ENCODE assay signal across 18 cellular contexts in genomic region chr3:8318002-8318649, GRCh38.
A peak's percentile ranks its signal among the peaks of the same experiment; 100 is the strongest.
DNase-seq lines count a peak whose midpoint lies in the region; ATAC-seq, FAIRE-seq and TF ChIP-seq lines count a peak whose summit lies in the region.
"Had no signal": no experiment of that assay in that cellular context is flagged by ENCODE, and none has a peak within 500 bp of the region (broad histone marks: within the 10 kb centered on the region; RNA-seq: fewer than 3 reads in every experiment).

No MANE protein-coding gene starts in this region.

- TF ChIP-seq POLR2A in HepG2 (IDR thresholded peaks at IDR 0.05; ENCODE audit: insufficient read depth in 1 of 2, low read depth in 2 of 2, low read length in 2 of 2) (no peak), stomach (IDR thresholded peaks at IDR 0.05) (no peak)

- FAIRE-seq in HepG2 (lab: Jason Lieb, UNC): no peak
- FAIRE-seq: RCC 7860 had no signal

- H3K4me2 ChIP-seq in HepG2 (ENCODE audit: low read depth, low read length): no peak overlapping the region

- H3K4me1 Mint-ChIP-seq in glutamatergic neuron (ENCODE audit: low read depth, unreplicated experiment): no peaks in the 10 kb centered on the region
- H3K4me1 Mint-ChIP-seq: activated T-helper 17 cell treated with anti-CD3 and anti-CD28 coated beads, Interleukin-2, amount 50 U/mL, for 72 hours; naive thymus-derived CD4-positive, alpha-beta T cell had no signal

- in situ Hi-C loops in HepG2 (cut with HindIII; ENCODE audit: extremely low pct_ligation_motif_present, low pct_unique_long_range_greater_than_20kb): no loop called here

- no peaks in the 10 kb centered on the region for H3K9me3 Mint-ChIP-seq in glutamatergic neuron (ENCODE audit: unreplicated experiment)
- H3K9me3 Mint-ChIP-seq: activated CD4-positive, alpha-beta memory T cell treated with anti-CD3 and anti-CD28 coated beads for 36 hours; activated T-helper 17 cell treated with anti-CD3 and anti-CD28 coated beads, Interleukin-2, amount 50 U/mL, for 72 hours; naive thymus-derived CD4-positive, alpha-beta T cell had no signal

- CTCF ChIA-PET in HepG2 (lab: Yijun Ruan, JAX; ENCODE audit: low intra/inter-chr PET ratio, low total read pairs): no interaction called here

- POLR2A ChIA-PET in HepG2 (lab: Yijun Ruan, JAX): no interaction called here

- H3K9me3 ChIP-seq in liver (ENCODE audit: control insufficient read depth in 4 of 4, low read length in 3 of 4) (no peaks in the 10 kb centered on the region), HepG2 (ENCODE audit: low read length) (no peaks in the 10 kb centered on the region), stomach (no peaks in the 10 kb centered on the region)
- H3K9me3 ChIP-seq: ascending aorta, gastrocnemius medialis, upper lobe of right lung had no signal

- ATAC-seq in HepG2: no peak
- ATAC-seq: activated T-helper 17 cell treated with anti-CD3 and anti-CD28 coated beads, Interleukin-2, amount 50 U/mL, for 72 hours; gastrocnemius medialis; left cardiac atrium; naive thymus-derived CD4-positive, alpha-beta T cell; upper lobe of right lung had no signal

- no TSS peak for BruUV-seq in HepG2 (replicated peaks; lab: Mats Ljungman, UMichigan)

- no peaks in the 10 kb centered on the region for H3K36me3 Mint-ChIP-seq in glutamatergic neuron (ENCODE audit: unreplicated experiment)
- H3K36me3 Mint-ChIP-seq: activated CD4-positive, alpha-beta memory T cell treated with anti-CD3 and anti-CD28 coated beads for 36 hours; naive thymus-derived CD4-positive, alpha-beta T cell had no signal

- no peak for TF ChIP-seq RAD21 in liver (IDR thresholded peaks at IDR 0.05)
- TF ChIP-seq RAD21 in HepG2 (CRISPR knock-in tag; IDR thresholded peaks at IDR 0.05): no peak

- no peaks in the 10 kb centered on the region for H3K27me3 Mint-ChIP-seq in glutamatergic neuron (ENCODE audit: unreplicated experiment)
- H3K27me3 Mint-ChIP-seq: activated CD4-positive, alpha-beta memory T cell treated with anti-CD3 and anti-CD28 coated beads for 36 hours had no signal

- no peaks in the 10 kb centered on the region for H3K4me1 ChIP-seq in liver (ENCODE audit: control insufficient read depth in 4 of 4, insufficient read depth in 4 of 4, low read length in 3 of 4)
- H3K4me1 ChIP-seq in HepG2 (ENCODE audit: insufficient read depth, low read length): no peaks in the 10 kb centered on the region
- peaks cover 0 to 25% (median 0%) of the 10 kb centered on the region in 4 donors for H3K4me1 ChIP-seq in stomach
- H3K4me1 ChIP-seq: ascending aorta, gastrocnemius medialis, upper lobe of right lung had no signal

- DNase-seq in HepG2 (ENCODE audit: low spot score): no peak
- peak; percentile 6 for DNase-seq in NCI-H345 treated with DMSO at 0.1 percent for 48 hours (lab: John Stamatoyannopoulos, UW; ENCODE audit: unreplicated experiment)
- peak; percentile 55 for DNase-seq in fibroblast of mammary gland (ENCODE audit: low read depth)
- DNase-seq in glutamatergic neuron: no peak
- DNase-seq in C1 segment of cervical spinal cord (lab: John Stamatoyannopoulos, UW): no peak
- no peak for DNase-seq in dedifferentiated amniotic fluid mesenchymal stem cell (ENCODE audit: extremely low spot score)
- no peak for DNase-seq in stomach
- DNase-seq: activated CD4-positive, alpha-beta memory T cell treated with anti-CD3 and anti-CD28 coated beads for 36 hours; gastrocnemius medialis; GOT3; left cardiac atrium; naive thymus-derived CD4-positive, alpha-beta T cell; T1000; upper lobe of right lung had no signal

- H3K36me3 ChIP-seq in liver (ENCODE audit: control insufficient read depth in 4 of 4, insufficient read depth in 3 of 4, low read depth in 1 of 4, low read length in 3 of 4) (no peaks in the 10 kb centered on the region), HepG2 (replicated peaks in 1 of 2; ENCODE audit: control insufficient read depth in 1 of 2, insufficient read depth in 2 of 2, low read length in 2 of 2) (no peaks in the 10 kb centered on the region), stomach (no peaks in the 10 kb centered on the region)
- H3K36me3 ChIP-seq: ascending aorta, gastrocnemius medialis, upper lobe of right lung had no signal

- TF ChIP-seq EP300 in HepG2 (IDR thresholded peaks at IDR 0.05; ENCODE audit: low read depth in 2 of 2, low read length in 2 of 2): no peak
- TF ChIP-seq EP300 in HepG2 (CRISPR knock-in tag; IDR thresholded peaks at IDR 0.05; ENCODE audit: borderline replicate concordance): no peak
- TF ChIP-seq EP300 in stomach (IDR thresholded peaks at IDR 0.05): no peak

- no peak for TF ChIP-seq CTCF in liver (IDR thresholded peaks at IDR 0.05; ENCODE audit: low read depth, low read length, missing input control)
- TF ChIP-seq CTCF in HepG2 (CRISPR knock-in tag; IDR thresholded peaks at IDR 0.05): no peak
- no peak for TF ChIP-seq CTCF in fibroblast of mammary gland (conservative IDR thresholded peaks at IDR 0.05; ENCODE audit: control insufficient read depth, insufficient read depth, low read depth, low read length)
- TF ChIP-seq CTCF in glutamatergic neuron (IDR thresholded peaks at IDR 0.05; ENCODE audit: partially characterized antibody, unreplicated experiment): no peak
- TF ChIP-seq CTCF in stomach (IDR thresholded peaks at IDR 0.05): no peak

- H3K27ac Mint-ChIP-seq in glutamatergic neuron (ENCODE audit: unreplicated experiment): no peak overlapping the region
- H3K27ac Mint-ChIP-seq: activated CD4-positive, alpha-beta memory T cell treated with anti-CD3 and anti-CD28 coated beads for 36 hours; activated T-helper 17 cell treated with anti-CD3 and anti-CD28 coated beads, Interleukin-2, amount 50 U/mL, for 72 hours; naive thymus-derived CD4-positive, alpha-beta T cell had no signal

- no peak overlapping the region for H3K9ac ChIP-seq in liver (ENCODE audit: low read depth in 1 of 2, low read length in 2 of 2)
- H3K9ac ChIP-seq in HepG2 (ENCODE audit: insufficient read depth, low read depth, low read length): no peak overlapping the region

- no peaks in the 10 kb centered on the region for H3K79me2 ChIP-seq in HepG2 (ENCODE audit: insufficient read depth, low read length)

- no peak overlapping the region for H3K4me3 Mint-ChIP-seq in glutamatergic neuron (ENCODE audit: unreplicated experiment)
- H3K4me3 Mint-ChIP-seq: activated CD4-positive, alpha-beta memory T cell treated with anti-CD3 and anti-CD28 coated beads for 36 hours; activated T-helper 17 cell treated with anti-CD3 and anti-CD28 coated beads, Interleukin-2, amount 50 U/mL, for 72 hours; naive thymus-derived CD4-positive, alpha-beta T cell had no signal

- H3K27ac ChIP-seq in liver (ENCODE audit: low read depth in 1 of 2, low read length in 2 of 2): no peak overlapping the region
- no peak overlapping the region for H3K27ac ChIP-seq in HepG2 (ENCODE audit: extremely low read length, insufficient read depth, low read length)
- H3K27ac ChIP-seq in stomach: no peak overlapping the region
- H3K27ac ChIP-seq: ascending aorta, gastrocnemius medialis, upper lobe of right lung had no signal

- no peaks in the 10 kb centered on the region for H4K20me1 ChIP-seq in HepG2 (ENCODE audit: insufficient read depth, low read length)

- WGBS in liver: 85% methylated on average over 6 of the region's 6 CpGs
- WGBS in HepG2 (ENCODE audit: low lambda C conversion rate): 2% methylated on average over 6 of the region's 6 CpGs
- 56 to 70% (median 65%) methylated on average over 6 of the region's 6 CpGs for WGBS in stomach, 5 donors

- no peaks in the 10 kb centered on the region for H3K27me3 ChIP-seq in liver (ENCODE audit: control insufficient read depth in 4 of 4, insufficient read depth in 4 of 4, low read length in 3 of 4)
- H3K27me3 ChIP-seq in HepG2 (ENCODE audit: control insufficient read depth in 1 of 2, insufficient read depth in 2 of 2, low read length in 2 of 2): no peaks in the 10 kb centered on the region
- no peaks in the 10 kb centered on the region for H3K27me3 ChIP-seq in stomach
- H3K27me3 ChIP-seq: ascending aorta, gastrocnemius medialis, upper lobe of right lung had no signal

- intact Hi-C loops in HepG2 (cut with micrococcal nuclease; ENCODE audit: unreplicated experiment): no loop called here
- intact Hi-C loops in stomach (cut with DNase I; ENCODE audit: low total_unique reads): no loop called here

- no peak overlapping the region for H2AFZ ChIP-seq in HepG2 (ENCODE audit: low read length)

- no peak overlapping the region for H3K4me3 ChIP-seq in liver (ENCODE audit: low read depth in 1 of 3, low read length in 3 of 3)
- no peak overlapping the region for H3K4me3 ChIP-seq in HepG2 (replicated peaks in 1 of 3; ENCODE audit: insufficient read depth in 1 of 3, low read depth in 2 of 3, low read length in 3 of 3)
- H3K4me3 ChIP-seq in fibroblast of mammary gland (ENCODE audit: control insufficient read depth, low read depth, low read length): no peak overlapping the region
- H3K4me3 ChIP-seq in stomach: no peak overlapping the region
- H3K4me3 ChIP-seq: ascending aorta, gastrocnemius medialis, upper lobe of right lung had no signal

TF ChIP-seq in HepG2, 621 proteins besides CTCF, POLR2A, EP300 and RAD21 (continues in another document):
- no peak for TF ChIP-seq ZNF557 (CRISPR knock-in tag; IDR thresholded peaks at IDR 0.05)
- TF ChIP-seq SP5 (CRISPR knock-in tag; IDR thresholded peaks at IDR 0.05; ENCODE audit: borderline replicate concordance, low read depth): no peak
- TF ChIP-seq, protein P1, sequence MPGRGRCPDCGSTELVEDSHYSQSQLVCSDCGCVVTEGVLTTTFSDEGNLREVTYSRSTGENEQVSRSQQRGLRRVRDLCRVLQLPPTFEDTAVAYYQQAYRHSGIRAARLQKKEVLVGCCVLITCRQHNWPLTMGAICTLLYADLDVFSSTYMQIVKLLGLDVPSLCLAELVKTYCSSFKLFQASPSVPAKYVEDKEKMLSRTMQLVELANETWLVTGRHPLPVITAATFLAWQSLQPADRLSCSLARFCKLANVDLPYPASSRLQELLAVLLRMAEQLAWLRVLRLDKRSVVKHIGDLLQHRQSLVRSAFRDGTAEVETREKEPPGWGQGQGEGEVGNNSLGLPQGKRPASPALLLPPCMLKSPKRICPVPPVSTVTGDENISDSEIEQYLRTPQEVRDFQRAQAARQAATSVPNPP (CRISPR knock-in tag; IDR thresholded peaks at IDR 0.05): no peak
- TF ChIP-seq, protein P2, sequence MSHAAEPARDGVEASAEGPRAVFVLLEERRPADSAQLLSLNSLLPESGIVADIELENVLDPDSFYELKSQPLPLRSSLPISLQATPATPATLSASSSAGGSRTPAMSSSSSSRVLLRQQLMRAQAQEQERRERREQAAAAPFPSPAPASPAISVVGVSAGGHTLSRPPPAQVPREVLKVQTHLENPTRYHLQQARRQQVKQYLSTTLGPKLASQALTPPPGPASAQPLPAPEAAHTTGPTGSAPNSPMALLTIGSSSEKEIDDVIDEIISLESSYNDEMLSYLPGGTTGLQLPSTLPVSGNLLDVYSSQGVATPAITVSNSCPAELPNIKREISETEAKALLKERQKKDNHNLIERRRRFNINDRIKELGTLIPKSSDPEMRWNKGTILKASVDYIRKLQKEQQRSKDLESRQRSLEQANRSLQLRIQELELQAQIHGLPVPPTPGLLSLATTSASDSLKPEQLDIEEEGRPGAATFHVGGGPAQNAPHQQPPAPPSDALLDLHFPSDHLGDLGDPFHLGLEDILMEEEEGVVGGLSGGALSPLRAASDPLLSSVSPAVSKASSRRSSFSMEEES (CRISPR knock-in tag; IDR thresholded peaks at IDR 0.05): no peak
- TF ChIP-seq ZNF44 (CRISPR knock-in tag; IDR thresholded peaks at IDR 0.05): no peak
- TF ChIP-seq SP2 (CRISPR knock-in tag; IDR thresholded peaks at IDR 0.05): no peak

Comparison
In these comparisons a context has a peak if more than half of its experiments do, and no peak if none do; other contexts are left out.
1. DNase-seq: peak in NCI-H345 treated with DMSO at 0.1 percent for 48 hours (single experiment) and fibroblast of mammary gland (single experiment); none in HepG2 (single experiment), glutamatergic neuron (single experiment), C1 segment of cervical spinal cord (0 of 14), dedifferentiated amniotic fluid mesenchymal stem cell (single experiment) and stomach (single experiment).